9 cellular contexts compared by ENCODE assay signal in the genomic region with DNA sequence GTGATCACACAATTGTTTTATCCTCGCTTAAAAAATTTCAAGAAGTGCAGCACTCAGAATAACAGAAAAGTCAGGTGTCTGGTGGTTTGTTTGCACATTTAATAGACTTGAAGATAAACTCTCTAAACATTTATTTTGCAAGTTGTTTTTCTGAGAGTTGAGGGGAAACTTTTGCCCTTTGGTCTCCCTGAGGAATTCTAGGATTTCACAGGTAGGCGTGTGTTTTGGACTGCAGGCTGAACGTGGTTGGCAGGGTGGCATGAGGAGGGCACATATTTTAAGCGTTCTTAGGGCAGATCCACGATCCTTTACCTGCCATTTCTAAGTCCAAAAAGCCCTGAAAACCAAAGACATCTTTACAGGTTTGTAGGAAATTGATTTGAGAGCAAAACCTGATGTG.
"Had no signal": no experiment of that assay in that cellular context is flagged by ENCODE, and none has a peak within 500 bp of the region (broad histone marks: within the 10 kb centered on the region; RNA-seq: fewer than 3 reads in every experiment).

No MANE protein-coding gene starts in this region.

- H3K9me3 Mint-ChIP-seq: activated CD4-positive, alpha-beta T cell treated with anti-CD3 and anti-CD28 coated beads, Interleukin-2, amount 10 ng/mL, durations not matched to agents 24 days and 14 days; central memory CD8-positive, alpha-beta T cell; endodermal cell; T-helper 1 cell treated with Interleukin-12 subunit alpha and Interleukin-12 subunit beta and Interleukin-4 antibody, amounts not matched to agents 30 μg/mL and 1 μg/mL, for 36 hours had no signal

- H3K36me3 ChIP-seq: adrenal gland, tibial nerve had no signal

- H3K9me3 ChIP-seq: adrenal gland had no signal

- H3K27me3 Mint-ChIP-seq: activated B cell treated with CpG ODN at 0.5 μM for 24 hours; activated CD4-positive, alpha-beta T cell treated with anti-CD3 and anti-CD28 coated beads, Interleukin-2, amount 10 ng/mL, durations not matched to agents 24 days and 14 days had no signal

- H3K4me3 Mint-ChIP-seq: activated B cell treated with CpG ODN at 0.5 μM for 24 hours; activated CD4-positive, alpha-beta T cell treated with anti-CD3 and anti-CD28 coated beads, Interleukin-2, amount 10 ng/mL, durations not matched to agents 24 days and 14 days; central memory CD8-positive, alpha-beta T cell; endodermal cell; T-helper 1 cell treated with Interleukin-12 subunit alpha and Interleukin-12 subunit beta and Interleukin-4 antibody, amounts not matched to agents 30 μg/mL and 1 μg/mL, for 36 hours had no signal

- H3K4me1 Mint-ChIP-seq: activated CD4-positive, alpha-beta T cell treated with anti-CD3 and anti-CD28 coated beads, Interleukin-2, amount 10 ng/mL, durations not matched to agents 24 days and 14 days; central memory CD8-positive, alpha-beta T cell had no signal

- H3K4me3 ChIP-seq: adrenal gland, tibial nerve had no signal

- H3K27me3 ChIP-seq: adrenal gland, tibial nerve had no signal

- H3K4me1 ChIP-seq: adrenal gland, tibial nerve had no signal

- H3K27ac ChIP-seq: adrenal gland, tibial nerve had no signal

- DNase-seq: activated B cell treated with CpG ODN at 0.5 μM for 24 hours; activated CD4-positive, alpha-beta T cell treated with anti-CD3 and anti-CD28 coated beads, Interleukin-2, amount 10 ng/mL, durations not matched to agents 24 days and 14 days; activated naive CD4-positive, alpha-beta T cell treated with anti-CD3 and anti-CD28 coated beads, Interleukin-2, amount 50 U/mL, for 16 hours; adrenal gland; endodermal cell; hippocampal formation had no signal

- H3K27ac Mint-ChIP-seq: activated B cell treated with CpG ODN at 0.5 μM for 24 hours; activated CD4-positive, alpha-beta T cell treated with anti-CD3 and anti-CD28 coated beads, Interleukin-2, amount 10 ng/mL, durations not matched to agents 24 days and 14 days; T-helper 1 cell treated with Interleukin-12 subunit alpha and Interleukin-12 subunit beta and Interleukin-4 antibody, amounts not matched to agents 30 μg/mL and 1 μg/mL, for 36 hours had no signal
